In genomic region chr14:68279777-68280233, GRCh38 we compare ENCODE assay signal across 12 cellular contexts.
DNase-seq lines count a peak whose midpoint lies in the region; ATAC-seq, FAIRE-seq and TF ChIP-seq lines count a peak whose summit lies in the region.
"Had no signal": no experiment of that assay in that cellular context is flagged by ENCODE, and none has a peak within 500 bp of the region (broad histone marks: within the 10 kb centered on the region; RNA-seq: fewer than 3 reads in every experiment).

No MANE protein-coding gene starts in this region.

- H3K27me3 ChIP-seq in endodermal cell (ENCODE audit: control insufficient read depth, insufficient read depth, low read length, poor library complexity, severe bottlenecking) (no peaks in the 10 kb centered on the region), left ventricle myocardium inferior (ENCODE audit: low read depth) (no peaks in the 10 kb centered on the region), upper lobe of right lung (no peaks in the 10 kb centered on the region)

- no peaks in the 10 kb centered on the region for H3K36me3 ChIP-seq in endodermal cell (ENCODE audit: control insufficient read depth, insufficient read depth, low read length)
- H3K36me3 ChIP-seq in left ventricle myocardium inferior, result no peaks in the 10 kb centered on the region
- no peaks in the 10 kb centered on the region for H3K36me3 ChIP-seq in upper lobe of right lung

- H3K4me1 ChIP-seq in A549 (peaks cover 33% of the 10 kb centered on the region), endodermal cell (ENCODE audit: control insufficient read depth, insufficient read depth, low read length) (no peaks in the 10 kb centered on the region), left ventricle myocardium inferior (peaks cover 19% of the 10 kb centered on the region), upper lobe of right lung (peaks cover 35% of the 10 kb centered on the region)

- no peaks in the 10 kb centered on the region for H3K9me3 ChIP-seq in A549
- no peaks in the 10 kb centered on the region for H3K9me3 ChIP-seq in endodermal cell (ENCODE audit: control insufficient read depth, low read length)
- no peaks in the 10 kb centered on the region for H3K9me3 ChIP-seq in left ventricle myocardium inferior (replicated peaks)
- no peaks in the 10 kb centered on the region for H3K9me3 ChIP-seq in upper lobe of right lung

- 95% methylated on average over 4 of the region's 4 CpGs for WGBS in A549 (ENCODE audit: missing lambda C conversion rate)
- WGBS in endodermal cell (ENCODE audit: insufficient coverage in 1 of 2, insufficient read length in 1 of 2), 2 experiments, result 92 to 100% methylated on average over 4 of the region's 4 CpGs

- no peak for TF ChIP-seq EP300 in A549 (IDR thresholded peaks at IDR 0.05)

- no peak for TF ChIP-seq RAD21 in A549 (conservative IDR thresholded peaks at IDR 0.05 in 1 of 2, IDR thresholded peaks at IDR 0.05 in 1 of 2)

- peaks cover 25% of the 10 kb centered on the region for H3K4me1 Mint-ChIP-seq in endodermal cell

- no peak for ATAC-seq in A549
- ATAC-seq in GM18909 (IDR thresholded peaks at IDR 0.05; ENCODE audit: poor library complexity, unreplicated experiment), result peak; percentile 44
- ATAC-seq in HG02763 (IDR thresholded peaks at IDR 0.05; ENCODE audit: unreplicated experiment), result peak; percentile 34
- no peak for ATAC-seq in upper lobe of right lung
- ATAC-seq: activated T-helper 17 cell treated with anti-CD3 and anti-CD28 coated beads, Interleukin-2, amount 50 U/mL, for 72 hours; naive thymus-derived CD4-positive, alpha-beta T cell had no signal

- DNase-seq in A549 (ENCODE audit: low read depth in 1 of 2, low spot score in 1 of 2) (no peak), NAMALWA (ENCODE audit: low spot score) (peak; percentile 84), endodermal cell (no peak), left ventricle myocardium inferior (no peak), upper lobe of right lung (no peak)
- DNase-seq in activated CD4-positive, alpha-beta T cell treated with anti-CD3 and anti-CD28 coated beads, Interleukin-2, amount 50 U/mL, for 1 hour, result no peak
- DNase-seq: naive thymus-derived CD4-positive, alpha-beta T cell had no signal

- no peak for FAIRE-seq in A549 (lab: Jason Lieb, UNC)

- TF ChIP-seq CTCF in A549 (IDR thresholded peaks at IDR 0.05), result no peak
- TF ChIP-seq CTCF in endodermal cell (conservative IDR thresholded peaks at IDR 0.05), result no peak
- no peak for TF ChIP-seq CTCF in left ventricle myocardium inferior (IDR thresholded peaks at IDR 0.05; ENCODE audit: borderline replicate concordance)
- no peak for TF ChIP-seq CTCF in upper lobe of right lung (IDR thresholded peaks at IDR 0.05)

- no peak overlapping the region for H3K4me2 ChIP-seq in A549

- H3K4me3 Mint-ChIP-seq in endodermal cell, result no peak overlapping the region
- H3K4me3 Mint-ChIP-seq: activated T-helper 17 cell treated with anti-CD3 and anti-CD28 coated beads, Interleukin-2, amount 50 U/mL, for 72 hours had no signal

- H3K4me3 ChIP-seq in A549, result no peak overlapping the region
- no peak overlapping the region for H3K4me3 ChIP-seq in endodermal cell (ENCODE audit: low read length)
- H3K4me3 ChIP-seq in left ventricle myocardium inferior, result no peak overlapping the region
- H3K4me3 ChIP-seq in upper lobe of right lung, result no peak overlapping the region
- H3K4me3 ChIP-seq: coronary artery had no signal

- H3K9me3 Mint-ChIP-seq in endodermal cell, result no peaks in the 10 kb centered on the region
- H3K9me3 Mint-ChIP-seq: activated T-helper 17 cell treated with anti-CD3 and anti-CD28 coated beads, Interleukin-2, amount 50 U/mL, for 72 hours; type B pancreatic cell had no signal

- no peak overlapping the region for H3K9ac ChIP-seq in endodermal cell (ENCODE audit: extremely low read depth, low read length, poor library complexity, severe bottlenecking)

- no peak for TF ChIP-seq POLR2A in A549 (IDR thresholded peaks at IDR 0.05; ENCODE audit: low read length)

- POLR2A ChIA-PET in A549 (lab: Yijun Ruan, JAX), result no interaction called here

- H3K27ac ChIP-seq in A549, result peak overlapping the region; percentile 77 to 84
- no peak overlapping the region for H3K27ac ChIP-seq in endodermal cell (ENCODE audit: low read depth, low read length)
- H3K27ac ChIP-seq in left ventricle myocardium inferior (replicated peaks), result no peak overlapping the region
- no peak overlapping the region for H3K27ac ChIP-seq in upper lobe of right lung

- CTCF ChIA-PET in A549 (lab: Yijun Ruan, JAX), result no interaction called here

- no peak overlapping the region for H3K27ac Mint-ChIP-seq in endodermal cell

- no peaks in the 10 kb centered on the region for H3K36me3 Mint-ChIP-seq in endodermal cell (ENCODE audit: low read depth)
- H3K36me3 Mint-ChIP-seq: type B pancreatic cell had no signal

- H3K27me3 Mint-ChIP-seq in endodermal cell (ENCODE audit: insufficient read depth), result no peaks in the 10 kb centered on the region
- H3K27me3 Mint-ChIP-seq: activated T-helper 17 cell treated with anti-CD3 and anti-CD28 coated beads, Interleukin-2, amount 50 U/mL, for 72 hours; naive thymus-derived CD4-positive, alpha-beta T cell; type B pancreatic cell had no signal

- intact Hi-C loops in left ventricle myocardium inferior (cut with micrococcal nuclease) (no loop called here), upper lobe of right lung (cut with DNase I) (no loop called here)

TF ChIP-seq in A549, 52 proteins besides CTCF, POLR2A, EP300 and RAD21:
- TF ChIP-seq RFX5 (IDR thresholded peaks at IDR 0.05) (no peak), SREBF2 (IDR thresholded peaks at IDR 0.05) (no peak), EHF (CRISPR knock-in tag; IDR thresholded peaks at IDR 0.05) (no peak), PHF8 (IDR thresholded peaks at IDR 0.05; ENCODE audit: borderline replicate concordance, low read depth) (no peak), CBX2 (IDR thresholded peaks at IDR 0.05; ENCODE audit: borderline replicate concordance, low read depth) (no peak), ZSCAN20 (CRISPR knock-in tag; IDR thresholded peaks at IDR 0.05) (no peak), ZFP36 (IDR thresholded peaks at IDR 0.05; ENCODE audit: borderline replicate concordance, partially characterized antibody) (no peak), USF2 (IDR thresholded peaks at IDR 0.05) (no peak), MYC (IDR thresholded peaks at IDR 0.05; ENCODE audit: borderline replicate concordance, low read length) (no peak), HMGXB4 (CRISPR knock-in tag; IDR thresholded peaks at IDR 0.05; ENCODE audit: borderline replicate concordance) (no peak), CBX8 (IDR thresholded peaks at IDR 0.05) (no peak), NPAS2 (CRISPR knock-in tag; IDR thresholded peaks at IDR 0.05; ENCODE audit: borderline replicate concordance) (no peak), POLR2AphosphoS2 (conservative IDR thresholded peaks at IDR 0.05; ENCODE audit: low read length) (no peak), SMC3 (IDR thresholded peaks at IDR 0.05) (no peak), FOSL2 (IDR thresholded peaks at IDR 0.05) (no peak), FOSL2 (CRISPR knock-in tag; IDR thresholded peaks at IDR 0.05) (no peak), KDM5A (IDR thresholded peaks at IDR 0.05) (no peak), MAFK (IDR thresholded peaks at IDR 0.05; ENCODE audit: partially characterized antibody) (no peak), HOXB13 (CRISPR knock-in tag; IDR thresholded peaks at IDR 0.05; ENCODE audit: low read depth) (no peak), RCOR1 (IDR thresholded peaks at IDR 0.05; ENCODE audit: low read depth, low read length) (no peak)

Comparison
In these comparisons a context has a peak if more than half of its experiments do, and no peak if none do; other contexts are left out.
1. ATAC-seq: peak in GM18909 (single experiment) and HG02763 (single experiment); none in A549 (0 of 2) and upper lobe of right lung (single experiment).
2. H3K27ac ChIP-seq: peak in A549 (2 of 2); none in endodermal cell (single experiment), left ventricle myocardium inferior (single experiment) and upper lobe of right lung (single experiment).